Comparison of ENCODE assay signal across 1 cellular context in genomic region chr5:132002701-132003100, GRCh38.
TF ChIP-seq lines count a peak whose summit lies in the region.

No MANE protein-coding gene starts in this region.

TF ChIP-seq in HCT116, 20 proteins besides CTCF, POLR2A, EP300 and RAD21:
- no peak for TF ChIP-seq EZH2 (IDR thresholded peaks at IDR 0.05)
- no peak for TF ChIP-seq ELF1 (IDR thresholded peaks at IDR 0.05; ENCODE audit: borderline replicate concordance, low read depth)
- TF ChIP-seq SRF (IDR thresholded peaks at IDR 0.05; ENCODE audit: low read depth), result no peak
- TF ChIP-seq SIN3A (IDR thresholded peaks at IDR 0.05; ENCODE audit: low read depth), result no peak
- TF ChIP-seq ZBTB33 (IDR thresholded peaks at IDR 0.05; ENCODE audit: extremely low read depth, insufficient replicate concordance, low read length), result no peak
- TF ChIP-seq YY1 (IDR thresholded peaks at IDR 0.05; ENCODE audit: extremely low read depth, insufficient replicate concordance, low read depth, low read length), result no peak
- no peak for TF ChIP-seq ZFX (IDR thresholded peaks at IDR 0.05)
- TF ChIP-seq POLR2AphosphoS5 (IDR thresholded peaks at IDR 0.05; ENCODE audit: low read depth, low read length), result no peak
- no peak for TF ChIP-seq REST (IDR thresholded peaks at IDR 0.05; ENCODE audit: low read depth)
- TF ChIP-seq FOSL1 (IDR thresholded peaks at IDR 0.05; ENCODE audit: low read depth), result no peak
- TF ChIP-seq SP1 (IDR thresholded peaks at IDR 0.05; ENCODE audit: low read depth), result no peak
- no peak for TF ChIP-seq ATF3 (IDR thresholded peaks at IDR 0.05)
- no peak for TF ChIP-seq ZNF274 (IDR thresholded peaks at IDR 0.05; ENCODE audit: low read depth, low read length)
TF ChIP-seq in HCT116: peak in this region for 0.
